ENCODE assay signal across 8 cellular contexts in genomic region chrX:130174051-130174704, GRCh38. TPM values are rescaled to one million over a fixed set of nuclear protein-coding genes. Genes with fewer than 3 reads are reported as not detected.
DNase-seq lines count a peak whose midpoint lies in the region; ATAC-seq, FAIRE-seq and TF ChIP-seq lines count a peak whose summit lies in the region.

No MANE protein-coding gene starts in this region.

- peaks cover 15% of the 10 kb centered on the region for H3K36me3 Mint-ChIP-seq in CD8-positive, alpha-beta T cell

- no peaks in the 10 kb centered on the region for H3K36me3 ChIP-seq in CD8-positive, alpha-beta T cell (ENCODE audit: insufficient read depth, low read length)
- H3K36me3 ChIP-seq in PC-3 (ENCODE audit: low read depth, low read length) (no peaks in the 10 kb centered on the region), endothelial cell of umbilical vein (ENCODE audit: control insufficient read depth in 2 of 2, extremely low read depth in 1 of 2, insufficient read depth in 2 of 2, low read length in 2 of 2) (no peaks in the 10 kb centered on the region), neutrophil (no peaks in the 10 kb centered on the region)

- TF ChIP-seq POLR2A in endothelial cell of umbilical vein (IDR thresholded peaks at IDR 0.05; ENCODE audit: low read depth, low read length) = no peak

- no peaks in the 10 kb centered on the region for H3K9me1 ChIP-seq in endothelial cell of umbilical vein (replicated peaks; ENCODE audit: control insufficient read depth, extremely low read depth, insufficient read depth, low read length)

- peak overlapping the region; percentile 89 for H3K4me3 Mint-ChIP-seq in CD8-positive, alpha-beta T cell

- no peaks in the 10 kb centered on the region for H3K27me3 ChIP-seq in CD8-positive, alpha-beta T cell (ENCODE audit: insufficient read depth, low read length)
- H3K27me3 ChIP-seq in PC-3 (ENCODE audit: low read length) = no peaks in the 10 kb centered on the region
- no peaks in the 10 kb centered on the region for H3K27me3 ChIP-seq in endothelial cell of umbilical vein (ENCODE audit: control insufficient read depth in 2 of 2, insufficient read depth in 2 of 2, low read length in 2 of 2)
- H3K27me3 ChIP-seq in neutrophil = no peaks in the 10 kb centered on the region

- H3F3A ChIP-seq in PC-3 (ENCODE audit: low read length, unreplicated experiment) = no peaks in the 10 kb centered on the region

- H3K4me2 ChIP-seq in PC-3 (ENCODE audit: low read length) (peak overlapping the region; percentile 65), endothelial cell of umbilical vein (ENCODE audit: insufficient read depth, low read length) (peak overlapping the region; percentile 48)

- ATAC-seq in CD8-positive, alpha-beta T cell = no peak
- ATAC-seq in PC-3 = peak; percentile 80

- H3K4me1 ChIP-seq in CD8-positive, alpha-beta T cell (ENCODE audit: insufficient read depth, low read length) = peaks cover 27% of the 10 kb centered on the region
- H3K4me1 ChIP-seq in PC-3 (ENCODE audit: insufficient read depth, low read length) (peaks cover 20% of the 10 kb centered on the region), endothelial cell of umbilical vein (ENCODE audit: control insufficient read depth, extremely low read depth, insufficient read depth, low read length) (peaks cover 26% of the 10 kb centered on the region), neutrophil (ENCODE audit: control insufficient read depth in 1 of 2, insufficient read depth in 1 of 2, low read depth in 1 of 2, low read length in 1 of 2) (peaks cover 21 to 35% of the 10 kb centered on the region in 2 experiments)

- H3K79me2 ChIP-seq in PC-3 (ENCODE audit: low read length) (no peaks in the 10 kb centered on the region), endothelial cell of umbilical vein (ENCODE audit: control insufficient read depth, insufficient read depth, low read length) (no peaks in the 10 kb centered on the region)

- TF ChIP-seq CTCF in CD8-positive, alpha-beta T cell (IDR thresholded peaks at IDR 0.05) = no peak
- TF ChIP-seq CTCF in PC-3 (conservative IDR thresholded peaks at IDR 0.05; ENCODE audit: low read depth, low read length) = no peak
- TF ChIP-seq CTCF in endothelial cell of umbilical vein (IDR thresholded peaks at IDR 0.05; ENCODE audit: extremely low read depth in 1 of 2, insufficient read depth in 1 of 2, low read depth in 1 of 2, low read length in 2 of 2) = no peak
- no peak for TF ChIP-seq CTCF in neutrophil (IDR thresholded peaks at IDR 0.05)

- H3K27me3 Mint-ChIP-seq in CD8-positive, alpha-beta T cell (ENCODE audit: low read depth) = no peaks in the 10 kb centered on the region

- BruUV-seq in PC-3 (replicated peaks; lab: Mats Ljungman, UMichigan) (no TSS peak), endothelial cell of umbilical vein (replicated peaks; lab: Mats Ljungman, UMichigan) (no TSS peak)

- FAIRE-seq in endothelial cell of umbilical vein (lab: Jason Lieb, UNC) = peak; percentile 56

- no peaks in the 10 kb centered on the region for H3K9me3 Mint-ChIP-seq in CD8-positive, alpha-beta T cell

- H3K27ac ChIP-seq in CD8-positive, alpha-beta T cell (ENCODE audit: low read depth, low read length) = peak overlapping the region; percentile 28
- H3K27ac ChIP-seq in PC-3 (ENCODE audit: low read length) = peak overlapping the region; percentile 70
- peak overlapping the region; percentile 69 for H3K27ac ChIP-seq in endothelial cell of umbilical vein (ENCODE audit: insufficient read depth, low read depth, low read length)
- H3K27ac ChIP-seq in neutrophil = peak overlapping the region; percentile 89

- H3K9me2 ChIP-seq in PC-3 (replicated peaks; ENCODE audit: low read length) = no peaks in the 10 kb centered on the region

- DNase-seq in CD8-positive, alpha-beta T cell = no peak
- DNase-seq in PC-3 (peak; percentile 61), endothelial cell of umbilical vein (ENCODE audit: low read depth, low spot score) (peak; percentile 60), NCI-H128 (lab: John Stamatoyannopoulos, UW; ENCODE audit: unreplicated experiment) (no peak), NCI-H748 (lab: John Stamatoyannopoulos, UW; ENCODE audit: unreplicated experiment) (no peak), MV-4-11 (lab: John Stamatoyannopoulos, UW) (no peak)
- no peak for DNase-seq in stimulated activated CD4-positive, alpha-beta T cell treated with anti-CD3 and anti-CD28 coated beads, Interleukin-2, amount 100 ng/mL, for 24 hours

- CTCF ChIA-PET in CD8-positive, alpha-beta T cell (lab: Charles Lee) = interaction anchor here (1.2 to 1.5 kb wide), 2 partner anchors 54 to 94 kb away, joined by 3 to 4 read pairs; no protein-coding TSS in a partner anchor
- CTCF ChIA-PET in PC-3 (lab: Charles Lee) (no interaction called here), endothelial cell of umbilical vein (lab: Charles Lee) (interaction anchor here (0.9 to 1.8 kb wide), 3 partner anchors 35 to 113 kb away, joined by 3 to 14 read pairs (median 3); no protein-coding TSS in a partner anchor)

- H3K9ac ChIP-seq in PC-3 (ENCODE audit: low read length) (0 out of 2 replicates have a peak overlapping the region, but pooled peaks have one; percentile 49), endothelial cell of umbilical vein (replicated peaks; ENCODE audit: extremely low read depth, insufficient read depth, low read length) (peak overlapping the region; percentile 12)

- peak overlapping the region; percentile 62 for H2AFZ ChIP-seq in PC-3 (ENCODE audit: low read length)
- no peak overlapping the region for H2AFZ ChIP-seq in endothelial cell of umbilical vein (ENCODE audit: low read depth, low read length)

- peaks cover 58% of the 10 kb centered on the region for H3K4me1 Mint-ChIP-seq in CD8-positive, alpha-beta T cell (ENCODE audit: low read depth)

- POLR2A ChIA-PET in CD8-positive, alpha-beta T cell (lab: Charles Lee) = no interaction called here
- POLR2A ChIA-PET in PC-3 (lab: Charles Lee; ENCODE audit: unreplicated experiment) (interaction anchor here (0.5 to 0.9 kb wide), 4 partner anchors 15 to 192 kb away, joined by 3 to 16 read pairs (median 3); partner anchors contain the start of gene BCORL1), endothelial cell of umbilical vein (lab: Charles Lee) (interaction anchor here (1.0 kb wide), 1 partner anchor 88 kb away, joined by 3 read pairs; no protein-coding TSS in a partner anchor)

- intact Hi-C loops in CD8-positive, alpha-beta T cell (cut with DNase I, micrococcal nuclease) = loop anchor here (5.0 to 10.0 kb wide), 4 partner anchors 92 to 409 kb away; partner anchors contain the start of gene BCORL1 (in 1 of the 2)
- intact Hi-C loops in PC-3 (cut with micrococcal nuclease) (no loop called here), endothelial cell of umbilical vein (cut with micrococcal nuclease) (no loop called here)

- peak overlapping the region; percentile 74 for H3K4me3 ChIP-seq in CD8-positive, alpha-beta T cell (ENCODE audit: low read depth, low read length)
- H3K4me3 ChIP-seq in PC-3 (ENCODE audit: low read length) = no peak overlapping the region
- no peak overlapping the region for H3K4me3 ChIP-seq in endothelial cell of umbilical vein (replicated peaks in 1 of 3; ENCODE audit: insufficient read depth in 1 of 3, low read depth in 1 of 3, low read length in 3 of 3)
- H3K4me3 ChIP-seq in neutrophil (ENCODE audit: low read depth in 1 of 2, low read length in 1 of 2) = no peak overlapping the region

- no peaks in the 10 kb centered on the region for H4K20me1 ChIP-seq in PC-3 (ENCODE audit: low read length)
- no peaks in the 10 kb centered on the region for H4K20me1 ChIP-seq in endothelial cell of umbilical vein (replicated peaks; ENCODE audit: control insufficient read depth, extremely low read depth, insufficient read depth, low read length)

- peak overlapping the region; percentile 95 for H3K27ac Mint-ChIP-seq in CD8-positive, alpha-beta T cell

- H3K9me3 ChIP-seq in CD8-positive, alpha-beta T cell (ENCODE audit: low read length) = no peaks in the 10 kb centered on the region
- H3K9me3 ChIP-seq in PC-3 (ENCODE audit: low read length) (no peaks in the 10 kb centered on the region), endothelial cell of umbilical vein (replicated peaks; ENCODE audit: control insufficient read depth, insufficient read depth, low read length) (no peaks in the 10 kb centered on the region), neutrophil (no peaks in the 10 kb centered on the region)

- dilution Hi-C loops in endothelial cell of umbilical vein (cut with MboI; ENCODE audit: extremely low pct_ligation_motif_present, low sequenced_read_pairs) = no loop called here

TF ChIP-seq in endothelial cell of umbilical vein, 7 proteins besides CTCF, POLR2A, EP300 and RAD21:
- no peak for TF ChIP-seq JUN (IDR thresholded peaks at IDR 0.05; ENCODE audit: borderline replicate concordance, insufficient read depth, insufficient read length, low read depth)
- peak; percentile 35 for TF ChIP-seq FOS (IDR thresholded peaks at IDR 0.05; ENCODE audit: borderline replicate concordance, insufficient read depth, low read length)

RNA-seq across cellular contexts. Expression of gene RAB33A, which starts 2.4 kb away (rescaled TPM):
- total RNA-seq in CD8-positive, alpha-beta T cell = 1 to 10 TPM; 9.2 to 9.7 TPM
- not detected in 2 replicates for total RNA-seq in PC-3 (2014; rRNA removed)
- total RNA-seq in endothelial cell of umbilical vein = 0.91 and 1.4 TPM in 2 replicates
- polyA plus RNA-seq in endothelial cell of umbilical vein = 1.3 and 1.6 TPM in 2 replicates
- 1.4 and 1.6 TPM in 2 replicates for polyA plus RNA-seq in endothelial cell of umbilical vein (2011; cell fraction: cytosol; rRNA removed)
- 0.40 and 0.62 TPM in 2 replicates for polyA plus RNA-seq in endothelial cell of umbilical vein (2011; cell fraction: nucleus; rRNA removed)
- 0.87 and 1.4 TPM in 2 replicates for polyA plus RNA-seq in endothelial cell of umbilical vein (2012)
- 0.30 TPM in 1 of 2 replicates, not detected in the other for polyA minus RNA-seq in endothelial cell of umbilical vein
- not detected for polyA minus RNA-seq in endothelial cell of umbilical vein (2011; cell fraction: cytosol; rRNA and poly(A)+ RNA removed)
- polyA minus RNA-seq in endothelial cell of umbilical vein (2011; cell fraction: nucleus; rRNA and poly(A)+ RNA removed) = not detected in 2 replicates

RNA-seq across cellular contexts. Expression of gene AIFM1, which starts 8.5 kb away (rescaled TPM):
- 1 to 10 TPM; 4.4 to 4.9 TPM for total RNA-seq in CD8-positive, alpha-beta T cell
- total RNA-seq in PC-3 (2014; rRNA removed) (51.8 and 57.7 TPM in 2 replicates), endothelial cell of umbilical vein (29.7 and 30.6 TPM in 2 replicates)
- polyA plus RNA-seq in endothelial cell of umbilical vein = 17.2 and 23.7 TPM in 2 replicates
- polyA plus RNA-seq in endothelial cell of umbilical vein (2011; cell fraction: cytosol; rRNA removed) = 24.7 and 29.3 TPM in 2 replicates
- 22.8 and 29.3 TPM in 2 replicates for polyA plus RNA-seq in endothelial cell of umbilical vein (2011; cell fraction: nucleus; rRNA removed)
- 40.2 and 40.8 TPM in 2 replicates for polyA plus RNA-seq in endothelial cell of umbilical vein (2012)
- polyA minus RNA-seq in endothelial cell of umbilical vein = 20.1 and 23.0 TPM in 2 replicates
- 26.1 TPM for polyA minus RNA-seq in endothelial cell of umbilical vein (2011; cell fraction: cytosol; rRNA and poly(A)+ RNA removed)
- 5.7 and 7.1 TPM in 2 replicates for polyA minus RNA-seq in endothelial cell of umbilical vein (2011; cell fraction: nucleus; rRNA and poly(A)+ RNA removed)

Comparison
In these comparisons a context has a peak if more than half of its experiments do, and no peak if none do; other contexts are left out.
1. DNase-seq: peak in PC-3 (single experiment) and endothelial cell of umbilical vein (single experiment); none in CD8-positive, alpha-beta T cell (0 of 7), NCI-H128 (single experiment), NCI-H748 (single experiment), MV-4-11 (single experiment) and stimulated activated CD4-positive, alpha-beta T cell treated with anti-CD3 and anti-CD28 coated beads, Interleukin-2, amount 100 ng/mL, for 24 hours (0 of 2).
2. H3K27ac ChIP-seq: peak in every context shown above with its lines; median percentile 89 in neutrophil; 70 in PC-3; 69 in endothelial cell of umbilical vein; 28 in CD8-positive, alpha-beta T cell.
3. intact Hi-C loops: an anchor here in CD8-positive, alpha-beta T cell (5.0 to 10.0 kb wide); none called in PC-3 and endothelial cell of umbilical vein.